In the genomic region with DNA sequence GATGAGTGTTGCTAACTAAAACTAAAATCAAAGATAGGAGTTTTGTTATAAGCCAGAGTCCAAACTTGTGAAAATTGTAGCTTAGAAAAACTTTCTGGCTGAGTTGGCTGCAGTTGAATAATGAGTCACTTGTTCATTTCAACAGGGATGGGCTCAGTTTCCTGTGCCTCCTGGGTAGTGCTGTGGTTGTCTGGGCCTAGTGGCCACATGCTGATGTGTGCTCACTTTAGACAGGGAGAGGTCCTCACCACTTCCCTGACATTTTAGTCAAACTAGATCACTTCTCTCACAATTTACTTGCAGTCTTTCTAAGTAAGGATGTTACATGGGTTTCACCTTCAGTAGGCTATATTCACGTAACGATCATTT, we compare ENCODE assay signal across 8 cellular contexts.
A peak's percentile ranks its signal among the peaks of the same experiment; 100 is the strongest.
DNase-seq lines count a peak whose midpoint lies in the region; ATAC-seq lines count a peak whose summit lies in the region.
"Had no signal": no experiment of that assay in that cellular context is flagged by ENCODE, and none has a peak within 500 bp of the region (broad histone marks: within the 10 kb centered on the region; RNA-seq: fewer than 3 reads in every experiment).

No MANE protein-coding gene starts in this region.

- H3K27ac ChIP-seq in epithelial cell of prostate = peak overlapping the region; percentile 90
- H3K27ac ChIP-seq: right lobe of liver had no signal

- peak; percentile 56 for ATAC-seq in GM18519 (IDR thresholded peaks at IDR 0.05; ENCODE audit: low FRiP score, unreplicated experiment)
- ATAC-seq in HG02885 (IDR thresholded peaks at IDR 0.05; ENCODE audit: poor library complexity, unreplicated experiment) = peak; percentile 56
- no peak for ATAC-seq in GM19455 (IDR thresholded peaks at IDR 0.05; ENCODE audit: unreplicated experiment)

- DNase-seq in SKM-1 treated with dmso at 0.1 percent for 144 hours (lab: John Stamatoyannopoulos, UW; ENCODE audit: unreplicated experiment) = peak; percentile 90
- DNase-seq in epithelial cell of prostate (ENCODE audit: low read depth, low spot score) = peak; percentile 53
- peak; percentile 3 to 20 for DNase-seq in stimulated activated CD8-positive, alpha-beta memory T cell treated with anti-CD3 and anti-CD28 coated beads, Interleukin-2, amount 100 ng/mL, for 1 hour (ENCODE audit: low read depth in 2 of 2)
- DNase-seq in NCI-H510A (lab: John Stamatoyannopoulos, UW) = no peak
- DNase-seq: right lobe of liver had no signal
